Comparison of ENCODE assay signal across 1 cellular context in the genomic region with DNA sequence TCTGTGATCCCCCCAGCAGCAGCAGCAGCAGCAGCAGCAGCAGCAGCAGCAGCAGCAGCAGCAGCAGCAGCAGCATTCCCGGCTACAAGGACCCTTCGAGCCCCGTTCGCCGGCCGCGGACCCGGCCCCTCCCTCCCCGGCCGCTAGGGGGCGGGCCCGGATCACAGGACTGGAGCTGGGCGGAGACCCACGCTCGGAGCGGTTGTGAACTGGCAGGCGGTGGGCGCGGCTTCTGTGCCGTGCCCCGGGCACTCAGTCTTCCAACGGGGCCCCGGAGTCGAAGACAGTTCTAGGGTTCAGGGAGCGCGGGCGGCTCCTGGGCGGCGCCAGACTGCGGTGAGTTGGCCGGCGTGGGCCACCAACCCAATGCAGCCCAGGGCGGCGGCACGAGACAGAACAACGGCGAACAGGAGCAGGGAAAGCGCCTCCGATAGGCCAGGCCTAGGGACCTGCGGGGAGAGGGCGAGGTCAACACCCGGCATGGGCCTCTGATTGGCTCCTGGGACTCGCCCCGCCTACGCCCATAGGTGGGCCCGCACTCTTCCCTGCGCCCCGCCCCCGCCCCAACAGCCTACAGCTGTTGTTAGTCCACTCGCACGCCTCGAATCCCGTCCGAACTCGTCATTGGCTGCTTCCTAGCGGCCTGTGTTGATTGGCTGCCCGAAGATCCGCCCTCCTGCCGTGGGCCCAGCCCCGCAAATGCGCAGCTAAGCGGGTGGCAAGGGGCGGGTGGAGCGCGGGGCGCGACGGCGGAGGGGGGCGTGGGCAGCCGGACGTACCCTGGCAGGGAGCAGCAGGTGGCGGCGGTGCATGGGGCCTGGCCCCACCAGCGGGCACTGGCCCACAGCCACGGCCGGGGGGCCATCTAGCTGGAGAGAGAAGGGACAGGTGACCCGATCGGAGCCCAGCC.
TF ChIP-seq lines count a peak whose summit lies in the region.

No MANE protein-coding gene starts in this region.

TF ChIP-seq in HCT116, 20 proteins besides CTCF, POLR2A, EP300 and RAD21 (continued from another document):
- TF ChIP-seq POLR2AphosphoS5 (IDR thresholded peaks at IDR 0.05; ENCODE audit: low read depth, low read length) (peak; percentile 62), CEBPB (IDR thresholded peaks at IDR 0.05; ENCODE audit: low read depth) (no peak), MAX (IDR thresholded peaks at IDR 0.05) (peak; percentile 69), EZH2phosphoT487 (IDR thresholded peaks at IDR 0.05; ENCODE audit: borderline replicate concordance) (no peak), EGR1 (IDR thresholded peaks at IDR 0.05; ENCODE audit: low read depth) (peak; percentile 91), TCF7L2 (IDR thresholded peaks at IDR 0.05; ENCODE audit: borderline replicate concordance, extremely low read depth, insufficient read depth, insufficient read length) (peak; percentile 32), ATF3 (IDR thresholded peaks at IDR 0.05) (no peak), ELF1 (IDR thresholded peaks at IDR 0.05; ENCODE audit: borderline replicate concordance, low read depth) (no peak), ZFX (IDR thresholded peaks at IDR 0.05) (no peak)
